In genomic region chr21:26224351-26224750, GRCh38 we compare ENCODE assay signal across 31 cellular contexts.
"Had no signal": no experiment of that assay in that cellular context is flagged by ENCODE, and none has a peak within 500 bp of the region (broad histone marks: within the 10 kb centered on the region; RNA-seq: fewer than 3 reads in every experiment).

No MANE protein-coding gene starts in this region.

- H3K4me3 ChIP-seq: esophagus squamous epithelium, gastroesophageal sphincter had no signal

- H3K36me3 ChIP-seq: brain microvascular endothelial cell, esophagus squamous epithelium, gastroesophageal sphincter, WERI-Rb-1 had no signal

- FAIRE-seq: astrocyte, colon had no signal

- H3K27me3 ChIP-seq: brain microvascular endothelial cell, esophagus squamous epithelium, gastroesophageal sphincter had no signal

- H3K9me3 ChIP-seq: esophagus squamous epithelium, gastroesophageal sphincter had no signal

- H3K27ac ChIP-seq: brain microvascular endothelial cell, epithelial cell of prostate, esophagus squamous epithelium, gastroesophageal sphincter, WERI-Rb-1 had no signal

- ATAC-seq: activated CD4-positive, CD25-positive, alpha-beta regulatory T cell treated with anti-CD3 and anti-CD28 coated beads, Interleukin-2, amount 50 U/mL, for 24 hours; activated CD8-positive, alpha-beta T cell treated with anti-CD3 and anti-CD28 coated beads for 36 hours; activated T-cell treated with anti-CD3 and anti-CD28 coated beads, Interleukin-2, amount 50 U/mL, for 4 hours; activated T-helper 17 cell treated with anti-CD3 and anti-CD28 coated beads, Interleukin-2, amount 50 U/mL, for 72 hours; effector memory CD8-positive, alpha-beta T cell; gastroesophageal sphincter; T-helper 17 cell had no signal

- DNase-seq: activated B cell treated with CpG ODN at 0.5 μM for 24 hours; activated CD4-positive, alpha-beta T cell treated with anti-CD3 and anti-CD28 coated beads for 48 hours; activated CD4-positive, alpha-beta T cell treated with anti-CD3 and anti-CD28 coated beads, Interleukin-2, amount 50 U/mL, for 1 hour; activated CD4-positive, alpha-beta T cell treated with anti-CD3 and anti-CD28 coated beads, Interleukin-2, amount 50 U/mL, for 48 hours; activated CD8-positive, alpha-beta memory T cell treated with anti-CD3 and anti-CD28 coated beads for 24 hours; activated CD8-positive, alpha-beta T cell treated with anti-CD3 and anti-CD28 coated beads for 36 hours; activated effector memory CD4-positive, alpha-beta T cell treated with Interleukin-2 at 50 U/mL for 16 hours; activated gamma-delta T cell treated with Interleukin-2 at 50 U/mL for 16 hours; activated naive CD4-positive, alpha-beta T cell treated with anti-CD3 and anti-CD28 coated beads, Interleukin-2, amount 50 U/mL, for 16 hours; activated naive CD4-positive, alpha-beta T cell treated with Interleukin-2 at 50 U/mL for 16 hours; activated T-cell treated with anti-CD3 and anti-CD28 coated beads, Interleukin-2, amount 50 U/mL, for 4 hours; amniotic stem cell; anterior cingulate cortex; brain microvascular endothelial cell; caudate nucleus; cortex of kidney; dermis blood vessel endothelial cell; effector CD4-positive, alpha-beta T cell; effector memory CD8-positive, alpha-beta T cell; esophagus squamous epithelium; foreskin melanocyte; T-helper 1 cell; T-helper 17 cell; T1000; WERI-Rb-1 had no signal
